In genomic region chr18:12694032-12694431, GRCh38 we compare ENCODE assay signal across 21 cellular contexts. TPM values are rescaled to one million over a fixed set of nuclear protein-coding genes. Genes with fewer than 3 reads are reported as not detected.
A peak's percentile ranks its signal among the peaks of the same experiment; 100 is the strongest.
DNase-seq lines count a peak whose midpoint lies in the region; ATAC-seq, FAIRE-seq and TF ChIP-seq lines count a peak whose summit lies in the region.
"Had no signal": no experiment of that assay in that cellular context is flagged by ENCODE, and none has a peak within 500 bp of the region (broad histone marks: within the 10 kb centered on the region; RNA-seq: fewer than 3 reads in every experiment).

No MANE protein-coding gene starts in this region.

- no peak for FAIRE-seq in bronchial epithelial cell (lab: Jason Lieb, UNC)
- FAIRE-seq: A204.1, TTC549 had no signal

- H3K27ac Mint-ChIP-seq in activated CD4-positive, alpha-beta memory T cell treated with anti-CD3 and anti-CD28 coated beads for 36 hours: no peak overlapping the region
- no peak overlapping the region for H3K27ac Mint-ChIP-seq in activated CD4-positive, alpha-beta memory T cell treated with anti-CD3 and anti-CD28 coated beads, Interleukin-2, amount 10 ng/mL, durations not matched to agents 7 days and 5 days
- H3K27ac Mint-ChIP-seq: naive thymus-derived CD8-positive, alpha-beta T cell had no signal

- no peaks in the 10 kb centered on the region for H3K9me3 ChIP-seq in trophoblast cell (ENCODE audit: insufficient read depth, low read depth, low read length)
- H3K9me3 ChIP-seq: adrenal gland, heart left ventricle, testis had no signal

- no peak overlapping the region for H3K4me2 ChIP-seq in trophoblast cell (ENCODE audit: low read length)

- H2BK120ac ChIP-seq in trophoblast cell (ENCODE audit: insufficient read depth, low read length, poor library complexity): no peak overlapping the region

- CTCF ChIA-PET in activated CD4-positive, alpha-beta memory T cell treated with anti-CD3 and anti-CD28 coated beads for 36 hours (lab: Charles Lee): no interaction called here
- CTCF ChIA-PET in activated CD4-positive, alpha-beta memory T cell treated with anti-CD3 and anti-CD28 coated beads, Interleukin-2, amount 10 ng/mL, durations not matched to agents 7 days and 5 days (lab: Charles Lee): interaction anchor here (1.0 kb wide), 1 partner anchor 12 kb away, joined by 3 read pairs; no protein-coding TSS in a partner anchor

- no peak overlapping the region for H4K91ac ChIP-seq in trophoblast cell (ENCODE audit: low read depth, low read length)

- peaks cover 17% of the 10 kb centered on the region for H3K36me3 Mint-ChIP-seq in activated CD4-positive, alpha-beta memory T cell treated with anti-CD3 and anti-CD28 coated beads for 36 hours
- peaks cover 31% of the 10 kb centered on the region for H3K36me3 Mint-ChIP-seq in activated CD4-positive, alpha-beta memory T cell treated with anti-CD3 and anti-CD28 coated beads, Interleukin-2, amount 10 ng/mL, durations not matched to agents 7 days and 5 days (ENCODE audit: low read depth)

- POLR2A ChIA-PET in activated CD4-positive, alpha-beta memory T cell treated with anti-CD3 and anti-CD28 coated beads for 36 hours (lab: Charles Lee): no interaction called here
- POLR2A ChIA-PET in activated CD4-positive, alpha-beta memory T cell treated with anti-CD3 and anti-CD28 coated beads, Interleukin-2, amount 10 ng/mL, durations not matched to agents 7 days and 5 days (lab: Charles Lee): interaction anchor here (5.4 kb wide), 1 partner anchor 8 kb away, joined by 34 read pairs; the partner anchor contains the start of genes CEP76 and PSMG2

- TF ChIP-seq CTCF in bronchial epithelial cell (IDR thresholded peaks at IDR 0.05; ENCODE audit: insufficient read depth, low read length, severe bottlenecking) (no peak), GM10266 (IDR thresholded peaks at IDR 0.05; ENCODE audit: control insufficient read depth, insufficient read depth, low read depth, missing control alignments) (no peak)

- no peak overlapping the region for H3K23ac ChIP-seq in trophoblast cell (ENCODE audit: low read length)

- H2AK5ac ChIP-seq in trophoblast cell (ENCODE audit: low read length): no peak overlapping the region

- no peaks in the 10 kb centered on the region for H3K79me2 ChIP-seq in trophoblast cell (ENCODE audit: control insufficient read depth, insufficient read depth, low read length, poor library complexity)

- no peak overlapping the region for H3K27ac ChIP-seq in trophoblast cell (ENCODE audit: low read depth, low read length)
- H3K27ac ChIP-seq: adrenal gland, heart left ventricle, testis had no signal

- no peak overlapping the region for H2BK12ac ChIP-seq in trophoblast cell (ENCODE audit: low read length)

- H3K27me3 Mint-ChIP-seq in activated CD4-positive, alpha-beta memory T cell treated with anti-CD3 and anti-CD28 coated beads for 36 hours: no peaks in the 10 kb centered on the region
- H3K27me3 Mint-ChIP-seq in activated CD4-positive, alpha-beta memory T cell treated with anti-CD3 and anti-CD28 coated beads, Interleukin-2, amount 10 ng/mL, durations not matched to agents 7 days and 5 days: no peaks in the 10 kb centered on the region
- H3K27me3 Mint-ChIP-seq: central memory CD8-positive, alpha-beta T cell; naive thymus-derived CD8-positive, alpha-beta T cell had no signal

- H4K12ac ChIP-seq in trophoblast cell (ENCODE audit: low read depth, low read length): no peak overlapping the region

- no CpG with 5 or more reads among the region's 2 CpGs for WGBS in trophoblast cell (ENCODE audit: extremely low coverage, insufficient coverage, insufficient read length)

- no peak overlapping the region for H4K8ac ChIP-seq in trophoblast cell (ENCODE audit: low read depth, low read length)

- no peak overlapping the region for H3K9ac ChIP-seq in trophoblast cell (ENCODE audit: low read length)

- no peak overlapping the region for H3K18ac ChIP-seq in trophoblast cell (ENCODE audit: low read length)

- H3K79me1 ChIP-seq in trophoblast cell (ENCODE audit: low read length): no peaks in the 10 kb centered on the region

- no peak overlapping the region for H3K4ac ChIP-seq in trophoblast cell (ENCODE audit: low read depth, low read length)

- H3K4me3 Mint-ChIP-seq in activated CD4-positive, alpha-beta memory T cell treated with anti-CD3 and anti-CD28 coated beads for 36 hours: no peak overlapping the region
- H3K4me3 Mint-ChIP-seq in activated CD4-positive, alpha-beta memory T cell treated with anti-CD3 and anti-CD28 coated beads, Interleukin-2, amount 10 ng/mL, durations not matched to agents 7 days and 5 days: no peak overlapping the region
- H3K4me3 Mint-ChIP-seq: central memory CD8-positive, alpha-beta T cell; naive thymus-derived CD8-positive, alpha-beta T cell had no signal

- H3K27me3 ChIP-seq in bronchial epithelial cell (ENCODE audit: control insufficient read depth, insufficient read depth, low read length): no peaks in the 10 kb centered on the region
- H3K27me3 ChIP-seq in trophoblast cell (ENCODE audit: insufficient read depth, low read length): no peaks in the 10 kb centered on the region
- H3K27me3 ChIP-seq: adrenal gland, heart left ventricle, testis had no signal

- H3K4me3 ChIP-seq in bronchial epithelial cell (ENCODE audit: low read depth, low read length): no peak overlapping the region
- H3K4me3 ChIP-seq in trophoblast cell (ENCODE audit: low read depth, low read length): no peak overlapping the region
- H3K4me3 ChIP-seq: adrenal gland, heart left ventricle, testis had no signal

- no peak for ATAC-seq in GM19463 (IDR thresholded peaks at IDR 0.05; ENCODE audit: unreplicated experiment)
- ATAC-seq: heart left ventricle; naive thymus-derived CD8-positive, alpha-beta T cell had no signal

- peaks cover 21% of the 10 kb centered on the region for H3K4me1 Mint-ChIP-seq in activated CD4-positive, alpha-beta memory T cell treated with anti-CD3 and anti-CD28 coated beads for 36 hours (ENCODE audit: low read depth)
- H3K4me1 Mint-ChIP-seq in activated CD4-positive, alpha-beta memory T cell treated with anti-CD3 and anti-CD28 coated beads, Interleukin-2, amount 10 ng/mL, durations not matched to agents 7 days and 5 days: peaks cover 29% of the 10 kb centered on the region
- H3K4me1 Mint-ChIP-seq: central memory CD8-positive, alpha-beta T cell had no signal

- H2BK5ac ChIP-seq in trophoblast cell (ENCODE audit: low read depth, low read length, poor library complexity): no peak overlapping the region

- no peaks in the 10 kb centered on the region for H3K4me1 ChIP-seq in trophoblast cell (ENCODE audit: control insufficient read depth in 1 of 2, insufficient read depth in 2 of 2, low read length in 2 of 2)
- H3K4me1 ChIP-seq: heart left ventricle, testis had no signal

- intact Hi-C loops in activated CD4-positive, alpha-beta memory T cell treated with anti-CD3 and anti-CD28 coated beads for 36 hours (cut with micrococcal nuclease): no loop called here

- peak; percentile 21 for DNase-seq in activated CD4-positive, alpha-beta memory T cell treated with anti-CD3 and anti-CD28 coated beads for 36 hours
- no peak for DNase-seq in activated CD4-positive, alpha-beta memory T cell treated with anti-CD3 and anti-CD28 coated beads, Interleukin-2, amount 10 ng/mL, durations not matched to agents 7 days and 5 days
- DNase-seq in LoVo (ENCODE audit: low spot score) (peak; percentile 57), bronchial epithelial cell (ENCODE audit: low read depth) (peak; percentile 50), trophoblast cell (peak; percentile 28 to 49), GM10266 (ENCODE audit: extremely low spot score) (no peak), NCI-H1417 (lab: John Stamatoyannopoulos, UW) (no peak)
- DNase-seq: activated CD4-positive, alpha-beta T cell treated with anti-CD3 and anti-CD28 coated beads for 48 hours; adrenal gland; C1 segment of cervical spinal cord; DMS153; heart left ventricle; MM.1S; naive thymus-derived CD8-positive, alpha-beta T cell; NCI-H1694; stimulated activated CD4-positive, alpha-beta T cell treated with anti-CD3 and anti-CD28 coated beads, Interleukin-4, amount 100 ng/mL, for 1 hour; testis had no signal

- no peak overlapping the region for H2AFZ ChIP-seq in trophoblast cell (ENCODE audit: insufficient read depth, low read length, poor library complexity)

- no peaks in the 10 kb centered on the region for H3K36me3 ChIP-seq in bronchial epithelial cell (ENCODE audit: control insufficient read depth, insufficient read depth, low read length)
- H3K36me3 ChIP-seq in trophoblast cell (ENCODE audit: control insufficient read depth in 1 of 2, insufficient read depth in 2 of 2, low read length in 2 of 2): peaks cover 3 to 4% of the 10 kb centered on the region in 2 experiments
- H3K36me3 ChIP-seq: adrenal gland had no signal

- H3K9me3 Mint-ChIP-seq in activated CD4-positive, alpha-beta memory T cell treated with anti-CD3 and anti-CD28 coated beads for 36 hours: no peaks in the 10 kb centered on the region
- no peaks in the 10 kb centered on the region for H3K9me3 Mint-ChIP-seq in activated CD4-positive, alpha-beta memory T cell treated with anti-CD3 and anti-CD28 coated beads, Interleukin-2, amount 10 ng/mL, durations not matched to agents 7 days and 5 days
- H3K9me3 Mint-ChIP-seq: central memory CD8-positive, alpha-beta T cell; naive thymus-derived CD8-positive, alpha-beta T cell had no signal

- no peak overlapping the region for H3K14ac ChIP-seq in trophoblast cell (ENCODE audit: low read length)

RNA-seq across cellular contexts. Expression of gene CEP76, which starts 8.5 kb away (rescaled TPM):
- 10 to 100 TPM; 14.4 to 15.0 TPM for total RNA-seq in activated CD4-positive, alpha-beta memory T cell treated with anti-CD3 and anti-CD28 coated beads for 36 hours
- total RNA-seq in activated CD4-positive, alpha-beta memory T cell treated with anti-CD3 and anti-CD28 coated beads, Interleukin-2, amount 10 ng/mL, durations not matched to agents 7 days and 5 days: 10 to 100 TPM; 14.8 TPM
- 11.3 and 11.9 TPM in 2 replicates for total RNA-seq in bronchial epithelial cell
- polyA plus RNA-seq in trophoblast cell (2013): 8.5 and 9.3 TPM in 2 replicates

RNA-seq across cellular contexts. Expression of gene PSMG2, which starts 8.8 kb away (rescaled TPM):
- total RNA-seq in activated CD4-positive, alpha-beta memory T cell treated with anti-CD3 and anti-CD28 coated beads for 36 hours: 100 to 1,000 TPM; 112 to 119 TPM
- total RNA-seq in activated CD4-positive, alpha-beta memory T cell treated with anti-CD3 and anti-CD28 coated beads, Interleukin-2, amount 10 ng/mL, durations not matched to agents 7 days and 5 days: 100 to 1,000 TPM; 115 to 118 TPM
- 41.9 and 44.7 TPM in 2 replicates for total RNA-seq in bronchial epithelial cell
- polyA plus RNA-seq in trophoblast cell (2013): 73.6 and 74.2 TPM in 2 replicates

RNA-seq across cellular contexts. Expression of gene SPIRE1, which starts 36.1 kb away (rescaled TPM):
- total RNA-seq in activated CD4-positive, alpha-beta memory T cell treated with anti-CD3 and anti-CD28 coated beads for 36 hours: 1 to 10 TPM; 5.1 to 7.2 TPM
- total RNA-seq in activated CD4-positive, alpha-beta memory T cell treated with anti-CD3 and anti-CD28 coated beads, Interleukin-2, amount 10 ng/mL, durations not matched to agents 7 days and 5 days: 1 to 10 TPM; 4.5 to 6.3 TPM
- 125 and 141 TPM in 2 replicates for total RNA-seq in bronchial epithelial cell
- 6.9 and 7.3 TPM in 2 replicates for polyA plus RNA-seq in trophoblast cell (2013)

Comparison
In these comparisons a context has a peak if more than half of its experiments do, and no peak if none do; other contexts are left out.
1. DNase-seq: peak in activated CD4-positive, alpha-beta memory T cell treated with anti-CD3 and anti-CD28 coated beads for 36 hours (single experiment), LoVo (single experiment), bronchial epithelial cell (single experiment) and trophoblast cell (2 of 2); none in activated CD4-positive, alpha-beta memory T cell treated with anti-CD3 and anti-CD28 coated beads, Interleukin-2, amount 10 ng/mL, durations not matched to agents 7 days and 5 days (single experiment), GM10266 (single experiment) and NCI-H1417 (0 of 3).
2. RNA of gene SPIRE1, which starts 36.1 kb away (total RNA-seq): 125 to 141 TPM in bronchial epithelial cell; 5.1 to 7.2 TPM in activated CD4-positive, alpha-beta memory T cell treated with anti-CD3 and anti-CD28 coated beads for 36 hours and 4.5 to 6.3 TPM in activated CD4-positive, alpha-beta memory T cell treated with anti-CD3 and anti-CD28 coated beads, Interleukin-2, amount 10 ng/mL, durations not matched to agents 7 days and 5 days; every median in the first group is over 10 times any median in the second.